23 cellular contexts compared by ENCODE assay signal in genomic region chr17:79909121-79909520, GRCh38.
"Had no signal": no experiment of that assay in that cellular context is flagged by ENCODE, and none has a peak within 500 bp of the region (broad histone marks: within the 10 kb centered on the region; RNA-seq: fewer than 3 reads in every experiment).

No MANE protein-coding gene starts in this region.

- H3K4me3 ChIP-seq: MG63 had no signal

- H3K9me3 ChIP-seq: MG63, SK-N-SH had no signal

- H3K36me3 ChIP-seq: MG63 had no signal

- FAIRE-seq: HepG2 had no signal

- DNase-seq: IMR-90, Karpas-422, KG1, MG63, NCI-H1092, NCI-H1105 treated with DMSO at 0.1 percent for 48 hours, NCI-H1417 treated with DMSO at 0.1 percent for 48 hours, NCI-H146, NCI-H1694 treated with DMSO at 0.1 percent for 48 hours, NCI-H1930, NCI-H2081, NCI-H2107, NCI-H345, NCI-H446 treated with DMSO at 0.1 percent for 48 hours, NCI-H510A treated with DMSO at 0.1 percent for 48 hours, NCI-H526, NCI-H82, Right ventricle myocardium superior, SK-N-SH, SW 1271, T-cell had no signal

- H3K27me3 ChIP-seq: MG63 had no signal

- H3K9ac ChIP-seq: SK-N-SH had no signal

- ATAC-seq: HepG2, Panc1, T-cell had no signal
